In the genomic region with DNA sequence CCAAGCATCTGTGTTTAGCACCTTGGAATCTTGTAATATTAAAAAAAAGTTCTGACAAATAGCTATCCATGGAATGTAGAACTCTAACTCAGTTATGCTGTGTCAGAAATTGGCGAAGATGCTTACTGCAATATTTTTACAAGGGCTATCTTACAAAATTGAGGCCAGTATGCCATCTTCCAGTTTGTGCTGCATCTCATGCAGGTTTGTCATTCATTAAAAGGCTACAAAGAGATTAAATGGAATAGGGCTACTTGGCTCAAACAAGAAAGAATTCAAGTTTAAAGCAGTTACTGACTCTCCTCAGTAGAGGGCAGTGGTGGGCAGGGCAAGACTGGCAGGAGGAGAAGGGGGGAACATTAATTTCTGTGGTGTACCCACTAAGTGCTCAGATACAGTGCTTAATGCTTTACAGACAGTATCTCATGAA, we compare ENCODE assay signal across 8 cellular contexts.
DNase-seq lines count a peak whose midpoint lies in the region; TF ChIP-seq lines count a peak whose summit lies in the region.

No MANE protein-coding gene starts in this region.

- no peaks in the 10 kb centered on the region for H3K36me3 ChIP-seq in OCI-LY7 (ENCODE audit: insufficient read depth, low read length)

- H3K9me2 ChIP-seq in OCI-LY7 (ENCODE audit: insufficient read depth, low read length) = no peaks in the 10 kb centered on the region

- H3K27me3 Mint-ChIP-seq in activated CD4-positive, alpha-beta T cell treated with anti-CD3 and anti-CD28 coated beads, Interleukin-2, amount 10 ng/mL, durations not matched to agents 7 days and 5 days = peaks cover 6% of the 10 kb centered on the region

- DNase-seq in activated CD4-positive, alpha-beta T cell treated with anti-CD3 and anti-CD28 coated beads, Interleukin-2, amount 10 ng/mL, durations not matched to agents 7 days and 5 days = peak; percentile 6
- DNase-seq in activated CD4-positive, alpha-beta T cell treated with anti-CD3 and anti-CD28 coated beads, Interleukin-2, amount 50 U/mL, for 4 hours = no peak
- DNase-seq in OCI-LY7 (ENCODE audit: low spot score) = peak; percentile 4
- DNase-seq in fibroblast of the aortic adventitia (ENCODE audit: low read depth) = peak; percentile 10
- DNase-seq in stimulated activated CD8-positive, alpha-beta memory T cell treated with anti-CD3 and anti-CD28 coated beads, Interleukin-4, amount 100 ng/mL, for 48 hours = peak; percentile 22
- DNase-seq in T-helper 1 cell = no peak
- no peak for DNase-seq in GOT3 (lab: John Stamatoyannopoulos, UW)
- DNase-seq in NCI-H2171 (lab: John Stamatoyannopoulos, UW) = no peak

- no peak overlapping the region for H3K4me2 ChIP-seq in OCI-LY7 (ENCODE audit: low read length)

- TF ChIP-seq CTCF in OCI-LY7 (conservative IDR thresholded peaks at IDR 0.05; ENCODE audit: low read length) (peak; percentile 75), fibroblast of the aortic adventitia (IDR thresholded peaks at IDR 0.05; ENCODE audit: insufficient read depth, low read length) (peak; percentile 71)

- no peaks in the 10 kb centered on the region for H3K4me1 ChIP-seq in OCI-LY7 (ENCODE audit: insufficient read depth, low read length, poor library complexity, severe bottlenecking)

- POLR2A ChIA-PET in activated CD4-positive, alpha-beta T cell treated with anti-CD3 and anti-CD28 coated beads, Interleukin-2, amount 10 ng/mL, durations not matched to agents 7 days and 5 days (lab: Charles Lee) = no interaction called here
- POLR2A ChIA-PET in OCI-LY7 (lab: Charles Lee) = no interaction called here

- no peaks in the 10 kb centered on the region for H4K20me1 ChIP-seq in OCI-LY7 (ENCODE audit: insufficient read depth, low read length)

- CTCF ChIA-PET in activated CD4-positive, alpha-beta T cell treated with anti-CD3 and anti-CD28 coated beads, Interleukin-2, amount 10 ng/mL, durations not matched to agents 7 days and 5 days (lab: Charles Lee) = no interaction called here
- CTCF ChIA-PET in OCI-LY7 (lab: Charles Lee; ENCODE audit: unreplicated experiment) = no interaction called here

- no peaks in the 10 kb centered on the region for H3K36me3 Mint-ChIP-seq in activated CD4-positive, alpha-beta T cell treated with anti-CD3 and anti-CD28 coated beads, Interleukin-2, amount 10 ng/mL, durations not matched to agents 7 days and 5 days (ENCODE audit: low read depth)

- H3K27ac Mint-ChIP-seq in activated CD4-positive, alpha-beta T cell treated with anti-CD3 and anti-CD28 coated beads, Interleukin-2, amount 10 ng/mL, durations not matched to agents 7 days and 5 days = no peak overlapping the region

- no peaks in the 10 kb centered on the region for H3K9me3 Mint-ChIP-seq in activated CD4-positive, alpha-beta T cell treated with anti-CD3 and anti-CD28 coated beads, Interleukin-2, amount 10 ng/mL, durations not matched to agents 7 days and 5 days

- no TSS peak for BruUV-seq in OCI-LY7 (replicated peaks; lab: Mats Ljungman, UMichigan)

- no peaks in the 10 kb centered on the region for H3K79me2 ChIP-seq in OCI-LY7 (ENCODE audit: insufficient read depth, low read depth, low read length)

- H3K4me1 Mint-ChIP-seq in activated CD4-positive, alpha-beta T cell treated with anti-CD3 and anti-CD28 coated beads, Interleukin-2, amount 10 ng/mL, durations not matched to agents 7 days and 5 days = no peaks in the 10 kb centered on the region

- no peak overlapping the region for H3K27ac ChIP-seq in OCI-LY7 (ENCODE audit: low read depth, low read length, poor library complexity, severe bottlenecking)

- H3K4me3 ChIP-seq in OCI-LY7 (ENCODE audit: low read depth, low read length, poor library complexity, severe bottlenecking) (no peak overlapping the region), fibroblast of the aortic adventitia (ENCODE audit: low read depth, low read length) (no peak overlapping the region)

- H3K9me3 ChIP-seq in OCI-LY7 (ENCODE audit: low read length) = no peaks in the 10 kb centered on the region

- H3K4me3 Mint-ChIP-seq in activated CD4-positive, alpha-beta T cell treated with anti-CD3 and anti-CD28 coated beads, Interleukin-2, amount 10 ng/mL, durations not matched to agents 7 days and 5 days = no peak overlapping the region

- H2AFZ ChIP-seq in OCI-LY7 (ENCODE audit: low read length) = no peak overlapping the region

- intact Hi-C loops in OCI-LY7 (cut with micrococcal nuclease; ENCODE audit: unreplicated experiment) = no loop called here

Comparison
In these comparisons a context has a peak if more than half of its experiments do, and no peak if none do; other contexts are left out.
1. DNase-seq: peak in activated CD4-positive, alpha-beta T cell treated with anti-CD3 and anti-CD28 coated beads, Interleukin-2, amount 10 ng/mL, durations not matched to agents 7 days and 5 days (single experiment), OCI-LY7 (single experiment), fibroblast of the aortic adventitia (single experiment) and stimulated activated CD8-positive, alpha-beta memory T cell treated with anti-CD3 and anti-CD28 coated beads, Interleukin-4, amount 100 ng/mL, for 48 hours (single experiment); none in activated CD4-positive, alpha-beta T cell treated with anti-CD3 and anti-CD28 coated beads, Interleukin-2, amount 50 U/mL, for 4 hours (0 of 2), T-helper 1 cell (0 of 5), GOT3 (single experiment) and NCI-H2171 (single experiment).